Comparison of ENCODE assay signal across 15 cellular contexts in the genomic region with DNA sequence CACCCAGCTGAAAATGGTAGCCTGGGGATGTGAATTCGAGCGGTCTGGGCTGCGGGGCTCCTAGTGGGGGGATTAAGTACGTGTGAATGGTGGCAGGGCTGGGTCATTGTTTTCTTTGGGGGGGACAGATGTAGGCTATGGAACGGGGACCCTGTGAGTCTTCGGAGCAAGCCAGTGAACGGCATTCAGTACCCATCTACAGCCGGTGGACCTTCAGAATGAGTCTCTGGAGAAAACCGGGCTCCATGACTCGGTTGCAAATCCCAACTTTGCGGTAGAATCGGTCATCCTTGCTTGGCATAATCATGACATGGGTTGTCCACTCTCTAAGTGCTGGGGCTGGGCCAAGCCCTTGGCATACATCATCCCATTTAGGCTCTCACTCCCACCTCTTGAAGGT. TPM values are rescaled to one million over a fixed set of nuclear protein-coding genes. Genes with fewer than 3 reads are reported as not detected.
DNase-seq lines count a peak whose midpoint lies in the region; ATAC-seq and TF ChIP-seq lines count a peak whose summit lies in the region.
"Had no signal": no experiment of that assay in that cellular context is flagged by ENCODE, and none has a peak within 500 bp of the region (broad histone marks: within the 10 kb centered on the region; RNA-seq: fewer than 3 reads in every experiment).

No MANE protein-coding gene starts in this region.

- H3K4me3 Mint-ChIP-seq in CD4-positive, alpha-beta T cell: peak overlapping the region; percentile 61
- H3K4me3 Mint-ChIP-seq in naive thymus-derived CD8-positive, alpha-beta T cell: peak overlapping the region in 9 of 10 donors; percentile 58 to 79 (median 71)

- H3K36me3 Mint-ChIP-seq in CD4-positive, alpha-beta T cell (ENCODE audit: low read depth): no peaks in the 10 kb centered on the region
- peaks cover 0 to 4% (median 0%) of the 10 kb centered on the region in 3 donors for H3K36me3 Mint-ChIP-seq in naive thymus-derived CD8-positive, alpha-beta T cell

- H3K36me3 ChIP-seq in adipocyte (ENCODE audit: control insufficient read depth, insufficient read depth, low read length, severe bottlenecking) (no peaks in the 10 kb centered on the region), HAP-1 (replicated peaks) (no peaks in the 10 kb centered on the region), Peyer's patch (no peaks in the 10 kb centered on the region)
- H3K36me3 ChIP-seq: ovary had no signal

- peaks cover 6% of the 10 kb centered on the region for H3K4me1 ChIP-seq in adipocyte (ENCODE audit: control insufficient read depth, insufficient read depth, low read length)
- 0 out of 2 replicates have a peak, but pooled peaks cover 2% of the 10 kb centered on the region for H3K4me1 ChIP-seq in HAP-1
- H3K4me1 ChIP-seq in Peyer's patch: peaks cover 0 to 19% (median 0%) of the 10 kb centered on the region in 4 donors

- H3K27ac ChIP-seq in CD4-positive, alpha-beta T cell (ENCODE audit: low read depth, low read length): no peak overlapping the region
- H3K27ac ChIP-seq in Peyer's patch: no peak overlapping the region
- H3K27ac ChIP-seq: ovary had no signal

- H3K27me3 Mint-ChIP-seq in CD4-positive, alpha-beta T cell: peaks cover 81% of the 10 kb centered on the region
- H3K27me3 Mint-ChIP-seq in naive thymus-derived CD8-positive, alpha-beta T cell: peaks cover 50 to 77% (median 65%) of the 10 kb centered on the region in 5 donors

- no peak for TF ChIP-seq POLR2A in Peyer's patch (IDR thresholded peaks at IDR 0.05)

- H3K9me3 Mint-ChIP-seq in CD4-positive, alpha-beta T cell: no peaks in the 10 kb centered on the region
- peaks cover 0 to 3% (median 0%) of the 10 kb centered on the region in 9 donors for H3K9me3 Mint-ChIP-seq in naive thymus-derived CD8-positive, alpha-beta T cell

- no peaks in the 10 kb centered on the region for H3K9me3 ChIP-seq in CD4-positive, alpha-beta T cell (ENCODE audit: control insufficient read depth, low read length)
- no peaks in the 10 kb centered on the region for H3K9me3 ChIP-seq in adipocyte (ENCODE audit: control insufficient read depth, low read length)
- H3K9me3 ChIP-seq in HAP-1: no peaks in the 10 kb centered on the region; the same call in 1 of the 2 replicates
- H3K9me3 ChIP-seq in Peyer's patch: no peaks in the 10 kb centered on the region
- H3K9me3 ChIP-seq: ovary had no signal

- H3K27ac Mint-ChIP-seq in CD4-positive, alpha-beta T cell: no peak overlapping the region
- H3K27ac Mint-ChIP-seq in naive thymus-derived CD8-positive, alpha-beta T cell: peak overlapping the region in 3 of 10 donors; percentile 9 to 49 (median 19)

- H3K27me3 ChIP-seq in CD4-positive, alpha-beta T cell (ENCODE audit: control insufficient read depth, insufficient read depth, low read length): peaks cover 76% of the 10 kb centered on the region
- peaks cover 76% of the 10 kb centered on the region for H3K27me3 ChIP-seq in adipocyte (replicated peaks; ENCODE audit: control insufficient read depth, insufficient read depth, low read length)
- peaks cover 83% of the 10 kb centered on the region for H3K27me3 ChIP-seq in HAP-1 (ENCODE audit: low read depth)
- H3K27me3 ChIP-seq in Peyer's patch: peaks cover 0 to 29% of the 10 kb centered on the region in 2 donors

- ATAC-seq in CD4-positive, alpha-beta T cell (ENCODE audit: poor library complexity): no peak
- no peak for ATAC-seq in naive thymus-derived CD8-positive, alpha-beta T cell
- no peak for ATAC-seq in HG02610 (IDR thresholded peaks at IDR 0.05; ENCODE audit: unreplicated experiment)
- ATAC-seq: GM12878 had no signal

- no peak for TF ChIP-seq CTCF in CD4-positive, alpha-beta T cell (IDR thresholded peaks at IDR 0.05)
- no peak for TF ChIP-seq CTCF in Peyer's patch (IDR thresholded peaks at IDR 0.05)

- no peak overlapping the region for H3K9ac ChIP-seq in adipocyte (ENCODE audit: low read length)

- POLR2A ChIA-PET in CD4-positive, alpha-beta T cell (lab: Charles Lee): no interaction called here
- POLR2A ChIA-PET in naive thymus-derived CD8-positive, alpha-beta T cell (lab: Charles Lee): no interaction called here

- H3K4me1 Mint-ChIP-seq in CD4-positive, alpha-beta T cell (ENCODE audit: low read depth): peaks cover 53% of the 10 kb centered on the region
- peaks cover 30 to 48% (median 39%) of the 10 kb centered on the region in 4 donors for H3K4me1 Mint-ChIP-seq in naive thymus-derived CD8-positive, alpha-beta T cell

- H3K4me3 ChIP-seq in adipocyte (ENCODE audit: low read length) (peak overlapping the region; percentile 63), HAP-1 (no peak overlapping the region), Peyer's patch (no peak overlapping the region)
- H3K4me3 ChIP-seq: GM12878, ovary had no signal

- in situ Hi-C loops in HAP-1 (cut with MboI; ENCODE audit: low sequenced_read_pairs): loop anchor here (10.0 kb wide), 1 partner anchor 595 kb away; no protein-coding TSS in a partner anchor

- CTCF ChIA-PET in CD4-positive, alpha-beta T cell (lab: Charles Lee): interaction anchor here (0.5 to 0.9 kb wide), 2 partner anchors 14 to 173 kb away, joined by 3 read pairs; no protein-coding TSS in a partner anchor

- intact Hi-C loops in CD4-positive, alpha-beta T cell (cut with DNase I, micrococcal nuclease): loop anchor here (2.0 to 10.0 kb wide), 2 partner anchors 17 to 155 kb away; no protein-coding TSS in a partner anchor

- no peak for DNase-seq in CD4-positive, alpha-beta T cell
- DNase-seq in ELF-1 (ENCODE audit: low read depth, low spot score) (peak; percentile 37), adipocyte (ENCODE audit: low read depth) (no peak), HAP-1 (ENCODE audit: low spot score in 2 of 2) (no peak), Peyer's patch (no peak)
- DNase-seq in naive thymus-derived CD8-positive, alpha-beta T cell: no peak
- DNase-seq: activated CD4-positive, alpha-beta T cell treated with anti-CD3 and anti-CD28 coated beads, Interleukin-2, amount 50 U/mL, for 1 hour; activated naive CD4-positive, alpha-beta T cell; cerebellar nuclear complex; NCI-H345; ovary; substantia nigra; T1000 had no signal

RNA-seq across cellular contexts. Expression of a gene that starts 7.2 kb away (rescaled TPM):
- under 1 TPM; 0.64 to 0.69 TPM for total RNA-seq in CD4-positive, alpha-beta T cell
- total RNA-seq in naive thymus-derived CD8-positive, alpha-beta T cell: 1 to 10 TPM; 4.6 to 6.1 TPM
- polyA plus RNA-seq in naive thymus-derived CD8-positive, alpha-beta T cell: 100 to 1,000 TPM in 1 of 3 donors, 1 to 10 TPM in 2; 6.2 to 103 (median 8.4) TPM
- total RNA-seq in Peyer's patch: under 1 TPM in 1 of 4 donors, not detected in 3; 0.70 TPM
